In genomic region chr6:1371933-1372332, GRCh38 we compare ENCODE assay signal across 4 cellular contexts. TPM values are rescaled to one million over a fixed set of nuclear protein-coding genes. Genes with fewer than 3 reads are reported as not detected.
"Had no signal": no experiment of that assay in that cellular context is flagged by ENCODE, and none has a peak within 500 bp of the region (broad histone marks: within the 10 kb centered on the region; RNA-seq: fewer than 3 reads in every experiment).

No MANE protein-coding gene starts in this region.

- DNase-seq: GDM1, GF-D8 had no signal

- H3K4me3 ChIP-seq: GM12878 had no signal

RNA-seq across cellular contexts. Expression of gene FOXF2, which starts 17.4 kb away (rescaled TPM):
- total RNA-seq: G401, GM12878 had no signal
